In genomic region chr6:116385911-116386310, GRCh38 we compare ENCODE assay signal across 15 cellular contexts. TPM values are rescaled to one million over a fixed set of nuclear protein-coding genes. Genes with fewer than 3 reads are reported as not detected.
DNase-seq lines count a peak whose midpoint lies in the region; ATAC-seq and TF ChIP-seq lines count a peak whose summit lies in the region.
"Had no signal": no experiment of that assay in that cellular context is flagged by ENCODE, and none has a peak within 500 bp of the region (broad histone marks: within the 10 kb centered on the region; RNA-seq: fewer than 3 reads in every experiment).

No MANE protein-coding gene starts in this region.

- no peaks in the 10 kb centered on the region for H3K36me3 Mint-ChIP-seq in MCF 10A (ENCODE audit: insufficient read depth, unreplicated experiment)

- H3K79me2 ChIP-seq in osteoblast (ENCODE audit: insufficient read depth, low read length), result peaks cover 61% of the 10 kb centered on the region

- TF ChIP-seq POLR2A in vagina (IDR thresholded peaks at IDR 0.05) (no peak), esophagus muscularis mucosa (IDR thresholded peaks at IDR 0.05; ENCODE audit: low read depth) (no peak)

- no peak for ATAC-seq in heart right ventricle
- ATAC-seq: activated CD4-positive, CD25-positive, alpha-beta regulatory T cell treated with anti-CD3 and anti-CD28 coated beads, Interleukin-2, amount 50 U/mL, for 24 hours had no signal

- H3K4me3 ChIP-seq in right atrium auricular region (no peak overlapping the region), heart right ventricle (no peak overlapping the region), osteoblast (ENCODE audit: insufficient read depth, low read length) (no peak overlapping the region), vagina (no peak overlapping the region), esophagus muscularis mucosa (no peak overlapping the region)

- H3K36me3 ChIP-seq in right atrium auricular region, result no peaks in the 10 kb centered on the region
- H3K36me3 ChIP-seq in heart right ventricle, result no peaks in the 10 kb centered on the region
- no peaks in the 10 kb centered on the region for H3K36me3 ChIP-seq in osteoblast (ENCODE audit: insufficient read depth, low read length)
- no peaks in the 10 kb centered on the region for H3K36me3 ChIP-seq in vagina
- no peaks in the 10 kb centered on the region for H3K36me3 ChIP-seq in esophagus muscularis mucosa

- peak overlapping the region; percentile 73 for H3K4me2 ChIP-seq in osteoblast (ENCODE audit: insufficient read depth, low read length)

- H4K20me1 ChIP-seq in osteoblast (ENCODE audit: insufficient read depth, low read length), result peaks cover 6% of the 10 kb centered on the region

- H3K4me3 Mint-ChIP-seq in MCF 10A (ENCODE audit: unreplicated experiment), result no peak overlapping the region
- H3K4me3 Mint-ChIP-seq: nephron had no signal

- TF ChIP-seq CTCF in right atrium auricular region (IDR thresholded peaks at IDR 0.05), result no peak
- no peak for TF ChIP-seq CTCF in heart right ventricle (IDR thresholded peaks at IDR 0.05)
- no peak for TF ChIP-seq CTCF in MCF 10A (IDR thresholded peaks at IDR 0.05; ENCODE audit: unreplicated experiment)
- no peak for TF ChIP-seq CTCF in osteoblast (IDR thresholded peaks at IDR 0.05; ENCODE audit: extremely low read depth, low read depth, low read length)
- TF ChIP-seq CTCF in vagina (IDR thresholded peaks at IDR 0.05), result no peak
- no peak for TF ChIP-seq CTCF in esophagus muscularis mucosa (IDR thresholded peaks at IDR 0.05)

- CTCF ChIA-PET in MCF 10A (lab: Yijun Ruan, JAX), result interaction anchor here (1.0 to 1.5 kb wide), 5 partner anchors 13 to 175 kb away, joined by 3 to 7 read pairs (median 4); no protein-coding TSS in a partner anchor

- no peaks in the 10 kb centered on the region for H3K9me3 Mint-ChIP-seq in MCF 10A (ENCODE audit: unreplicated experiment)
- H3K9me3 Mint-ChIP-seq: IgD-negative memory B cell, nephron had no signal

- no peak overlapping the region for H2AFZ ChIP-seq in osteoblast (ENCODE audit: low read length)

- H3K27ac ChIP-seq in right atrium auricular region, result peak overlapping the region; percentile 29 to 49
- H3K27ac ChIP-seq in heart right ventricle, result peak overlapping the region in 3 of 10 donors; percentile 4 to 82 (median 36)
- H3K27ac ChIP-seq in osteoblast (ENCODE audit: low read depth, low read length), result peak overlapping the region; percentile 94
- H3K27ac ChIP-seq in vagina, result peak overlapping the region; percentile 17
- H3K27ac ChIP-seq in esophagus muscularis mucosa (replicated peaks in 1 of 4), result peak overlapping the region in 1 of 4 donors; percentile 49

- BruUV-seq in MCF 10A (replicated peaks; lab: Mats Ljungman, UMichigan), result no TSS peak

- H3K27me3 Mint-ChIP-seq in MCF 10A (ENCODE audit: insufficient read depth, unreplicated experiment), result no peaks in the 10 kb centered on the region

- TF ChIP-seq EP300 in esophagus muscularis mucosa (IDR thresholded peaks at IDR 0.05), result no peak

- H3K27ac Mint-ChIP-seq in MCF 10A (ENCODE audit: low read depth, unreplicated experiment), result peak overlapping the region; percentile 89

- H3K27me3 ChIP-seq in right atrium auricular region (no peaks in the 10 kb centered on the region), heart right ventricle (no peaks in the 10 kb centered on the region), osteoblast (ENCODE audit: insufficient read depth, low read length) (no peaks in the 10 kb centered on the region), vagina (no peaks in the 10 kb centered on the region), esophagus muscularis mucosa (no peaks in the 10 kb centered on the region)

- intact Hi-C loops in heart right ventricle (cut with DNase I) (no loop called here), MCF 10A (cut with micrococcal nuclease) (no loop called here), vagina (cut with DNase I) (no loop called here), esophagus muscularis mucosa (cut with DNase I) (no loop called here)

- H3K4me1 Mint-ChIP-seq in MCF 10A (ENCODE audit: insufficient read depth, unreplicated experiment), result peaks cover 63% of the 10 kb centered on the region

- H3K4me1 ChIP-seq in right atrium auricular region (peaks cover 0 to 55% of the 10 kb centered on the region in 2 donors), heart right ventricle (peaks cover 7 to 76% (median 20%) of the 10 kb centered on the region in 9 donors), osteoblast (ENCODE audit: insufficient read depth, low read length) (peaks cover 62% of the 10 kb centered on the region), vagina (peaks cover 57% of the 10 kb centered on the region), esophagus muscularis mucosa (peaks cover 2 to 38% (median 35%) of the 10 kb centered on the region in 4 donors)

- no peaks in the 10 kb centered on the region for H3K9me3 ChIP-seq in right atrium auricular region
- H3K9me3 ChIP-seq in heart right ventricle, result no peaks in the 10 kb centered on the region
- no peaks in the 10 kb centered on the region for H3K9me3 ChIP-seq in osteoblast (ENCODE audit: low read depth, low read length)
- no peaks in the 10 kb centered on the region for H3K9me3 ChIP-seq in vagina
- no peaks in the 10 kb centered on the region for H3K9me3 ChIP-seq in esophagus muscularis mucosa

- DNase-seq in right atrium auricular region (ENCODE audit: low spot score) (no peak), heart right ventricle (no peak), MCF 10A (ENCODE audit: unreplicated experiment) (no peak), osteoblast (ENCODE audit: insufficient read length, low spot score, missing footprints) (no peak), vagina (ENCODE audit: extremely low spot score in 2 of 2) (no peak), esophagus muscularis mucosa (ENCODE audit: extremely low spot score) (no peak), NOMO-1 treated with dmso at 0.1 percent for 144 hours (lab: John Stamatoyannopoulos, UW; ENCODE audit: unreplicated experiment) (no peak)
- no peak for DNase-seq in stimulated activated CD4-positive, alpha-beta T cell treated with anti-CD3 and anti-CD28 coated beads, Interleukin-2, amount 100 ng/mL, for 24 hours
- DNase-seq: activated gamma-delta T cell treated with Interleukin-2 at 50 U/mL for 16 hours; NCI-H2107; stimulated activated CD4-positive, alpha-beta T cell treated with anti-CD3 and anti-CD28 coated beads, Interleukin-4, amount 100 ng/mL, for 1 hour; T-helper 2 cell had no signal

- POLR2A ChIA-PET in MCF 10A (lab: Yijun Ruan, JAX), result interaction anchor here (0.8 to 5.4 kb wide), 11 partner anchors 9 to 1039 kb away, joined by 3 to 117 read pairs (median 8); partner anchors contain the start of genes DSE, RWDD1, TSPYL1 and ZUP1

RNA-seq across cellular contexts. Expression of gene DSE, which starts 15.2 kb away (rescaled TPM):
- total RNA-seq in right atrium auricular region (10 to 100 TPM; 19.4 to 31.7 TPM), heart right ventricle (10 to 100 TPM in 8 of 10 donors, 1 to 10 TPM in 2; 8.8 to 25.4 (median 12.7) TPM), MCF 10A (2022) (66.0 and 86.5 TPM in 2 replicates), osteoblast (193 and 229 TPM in 2 replicates), vagina (33.1 TPM), esophagus muscularis mucosa (10 to 100 TPM; 27.8 to 42.1 (median 31.5) TPM)
- polyA plus RNA-seq in heart right ventricle, result 1 to 10 TPM; 3.8 to 5.1 TPM
